Comparison of ENCODE assay signal across 9 cellular contexts in genomic region chr10:29691564-29692064, GRCh38. TPM values are rescaled to one million over a fixed set of nuclear protein-coding genes. Genes with fewer than 3 reads are reported as not detected.
A peak's percentile ranks its signal among the peaks of the same experiment; 100 is the strongest.
DNase-seq lines count a peak whose midpoint lies in the region; ATAC-seq and TF ChIP-seq lines count a peak whose summit lies in the region.
"Had no signal": no experiment of that assay in that cellular context is flagged by ENCODE, and none has a peak within 500 bp of the region (broad histone marks: within the 10 kb centered on the region; RNA-seq: fewer than 3 reads in every experiment).

No MANE protein-coding gene starts in this region.

- intact Hi-C loops in left cardiac atrium (cut with DNase I) = no loop called here

- no peaks in the 10 kb centered on the region for H3K36me3 ChIP-seq in WERI-Rb-1
- no peaks in the 10 kb centered on the region for H3K36me3 ChIP-seq in skeletal muscle satellite cell (ENCODE audit: insufficient read depth, low read length)

- peak overlapping the region; percentile 2; the same call in 1 of the 2 replicates for H3K4me3 ChIP-seq in WERI-Rb-1 (ENCODE audit: low read depth, low read length)
- H3K4me3 ChIP-seq in skeletal muscle satellite cell (ENCODE audit: low read length) = no peak overlapping the region

- no peak overlapping the region for H3K27ac ChIP-seq in WERI-Rb-1

- no peak overlapping the region for H3K9ac ChIP-seq in skeletal muscle satellite cell (ENCODE audit: low read depth, low read length)

- TF ChIP-seq CTCF in WERI-Rb-1 (IDR thresholded peaks at IDR 0.05; ENCODE audit: low read depth, low read length) = no peak

- H3K9me3 ChIP-seq in WERI-Rb-1 (ENCODE audit: severe bottlenecking) = no peaks in the 10 kb centered on the region
- no peaks in the 10 kb centered on the region for H3K9me3 ChIP-seq in skeletal muscle satellite cell (replicated peaks; ENCODE audit: low read length)

- peak overlapping the region; percentile 42 for H3K4me2 ChIP-seq in skeletal muscle satellite cell (ENCODE audit: low read length)

- H3K4me1 ChIP-seq in skeletal muscle satellite cell (ENCODE audit: control insufficient read depth, insufficient read depth, low read length) = peaks cover 26% of the 10 kb centered on the region

- DNase-seq in GM04504 (ENCODE audit: low read depth) (peak; percentile 18), WERI-Rb-1 (peak; percentile 36), left cardiac atrium (peak; percentile 43), NCI-H1048 (lab: John Stamatoyannopoulos, UW) (no peak), activated T-cell treated with anti-CD3 and anti-CD28 coated beads for 4 hours (no peak)
- DNase-seq in stimulated activated CD4-positive, alpha-beta T cell treated with anti-CD3 and anti-CD28 coated beads, Interleukin-4, amount 100 ng/mL, for 24 hours = no peak
- no peak for DNase-seq in activated naive CD4-positive, alpha-beta T cell treated with anti-CD3 and anti-CD28 coated beads, Interleukin-2, amount 50 U/mL, for 16 hours
- DNase-seq: activated B cell treated with CpG ODN at 0.5 μM for 24 hours had no signal

- peak; percentile 60 to 92 for ATAC-seq in left cardiac atrium

- H3K27me3 ChIP-seq in WERI-Rb-1 (ENCODE audit: insufficient read depth, low read depth, severe bottlenecking) (no peaks in the 10 kb centered on the region), skeletal muscle satellite cell (ENCODE audit: control insufficient read depth, insufficient read depth, low read length) (no peaks in the 10 kb centered on the region)

RNA-seq across cellular contexts. Expression of gene SVIL, which starts 56.8 kb away (rescaled TPM):
- total RNA-seq in left cardiac atrium = 100 to 1,000 TPM; 203 to 250 TPM
- 50.7 and 58.3 TPM in 2 replicates for total RNA-seq in skeletal muscle satellite cell (2012; rRNA removed)

Comparison
In these comparisons a context has a peak if more than half of its experiments do, and no peak if none do; other contexts are left out.
1. DNase-seq: peak in GM04504 (single experiment), WERI-Rb-1 (single experiment) and left cardiac atrium (single experiment); none in NCI-H1048 (single experiment), stimulated activated CD4-positive, alpha-beta T cell treated with anti-CD3 and anti-CD28 coated beads, Interleukin-4, amount 100 ng/mL, for 24 hours (single experiment), activated T-cell treated with anti-CD3 and anti-CD28 coated beads for 4 hours (single experiment) and activated naive CD4-positive, alpha-beta T cell treated with anti-CD3 and anti-CD28 coated beads, Interleukin-2, amount 50 U/mL, for 16 hours (single experiment).